ENCODE assay signal across 19 cellular contexts in genomic region chr5:40877371-40877988, GRCh38. TPM values are rescaled to one million over a fixed set of nuclear protein-coding genes. Genes with fewer than 3 reads are reported as not detected.
DNase-seq lines count a peak whose midpoint lies in the region; ATAC-seq and TF ChIP-seq lines count a peak whose summit lies in the region.
"Had no signal": no experiment of that assay in that cellular context is flagged by ENCODE, and none has a peak within 500 bp of the region (broad histone marks: within the 10 kb centered on the region; RNA-seq: fewer than 3 reads in every experiment).

No MANE protein-coding gene starts in this region.

- peak; percentile 1 to 7 for DNase-seq in activated CD4-positive, alpha-beta T cell treated with anti-CD3 and anti-CD28 coated beads, Interleukin-2, amount 50 U/mL, for 4 hours
- DNase-seq in activated CD4-positive, alpha-beta T cell treated with anti-CD3 and anti-CD28 coated beads for 1 hour, result no peak
- DNase-seq in Calu3 (peak; percentile 7), left colon (no peak), GM03348 (ENCODE audit: low spot score) (no peak), GM13977 (ENCODE audit: low spot score) (no peak), HuH-7.5 (ENCODE audit: low spot score) (no peak)
- DNase-seq in activated naive CD4-positive, alpha-beta T cell treated with anti-CD3 and anti-CD28 coated beads, Interleukin-2, amount 50 U/mL, for 16 hours, result peak; percentile 14
- DNase-seq: activated CD8-positive, alpha-beta memory T cell treated with anti-CD3 and anti-CD28 coated beads, Interleukin-2, amount 10 ng/mL, durations not matched to agents 7 days and 5 days; activated gamma-delta T cell treated with Interleukin-2 at 50 U/mL for 16 hours; effector memory CD8-positive, alpha-beta T cell; GOT3; heart left ventricle; lower lobe of right lung; NCI-H1417; SIG-M5 had no signal

- no peak overlapping the region for H3K4me3 Mint-ChIP-seq in Calu3 (ENCODE audit: low read depth, unreplicated experiment)
- H3K4me3 Mint-ChIP-seq: activated CD8-positive, alpha-beta memory T cell treated with anti-CD3 and anti-CD28 coated beads, Interleukin-2, amount 10 ng/mL, durations not matched to agents 7 days and 5 days; effector memory CD8-positive, alpha-beta T cell; T-helper 1 cell treated with Interleukin-12 subunit alpha and Interleukin-12 subunit beta and Interleukin-4 antibody, amounts not matched to agents 30 μg/mL and 1 μg/mL, for 36 hours had no signal

- peak overlapping the region; percentile 10 for H3K27ac Mint-ChIP-seq in Calu3 (ENCODE audit: unreplicated experiment)
- H3K27ac Mint-ChIP-seq: activated CD8-positive, alpha-beta memory T cell treated with anti-CD3 and anti-CD28 coated beads, Interleukin-2, amount 10 ng/mL, durations not matched to agents 7 days and 5 days; effector memory CD8-positive, alpha-beta T cell; T-helper 1 cell treated with Interleukin-12 subunit alpha and Interleukin-12 subunit beta and Interleukin-4 antibody, amounts not matched to agents 30 μg/mL and 1 μg/mL, for 36 hours had no signal

- CTCF ChIA-PET in Calu3 (lab: Charles Lee), result no interaction called here

- peak; percentile 29 for ATAC-seq in left colon
- ATAC-seq: activated CD8-positive, alpha-beta memory T cell treated with anti-CD3 and anti-CD28 coated beads, Interleukin-2, amount 10 ng/mL, durations not matched to agents 7 days and 5 days; effector memory CD8-positive, alpha-beta T cell; heart left ventricle; lower lobe of right lung had no signal

- in situ Hi-C loops in GM13977 (cut with MboI; ENCODE audit: low pct_unique_long_range_greater_than_20kb, low sequenced_read_pairs, unreplicated experiment), result loop anchor here (25.0 kb wide), 1 partner anchor 1290 kb away; no protein-coding TSS in a partner anchor

- no TSS peak for BruUV-seq in Calu3 (replicated peaks; lab: Mats Ljungman, UMichigan)

- TF ChIP-seq CTCF in Calu3 (IDR thresholded peaks at IDR 0.05; ENCODE audit: unreplicated experiment) (no peak), GM13977 (IDR thresholded peaks at IDR 0.05; ENCODE audit: extremely low read depth, insufficient read depth, missing control alignments) (no peak)

- H3K4me1 Mint-ChIP-seq in Calu3 (ENCODE audit: low read depth, unreplicated experiment), result no peaks in the 10 kb centered on the region
- H3K4me1 Mint-ChIP-seq: activated CD8-positive, alpha-beta memory T cell treated with anti-CD3 and anti-CD28 coated beads, Interleukin-2, amount 10 ng/mL, durations not matched to agents 7 days and 5 days had no signal

- intact Hi-C loops in Calu3 (cut with micrococcal nuclease; ENCODE audit: unreplicated experiment), result loop anchor here (5.0 to 10.0 kb wide), 2 partner anchors 1163 to 1295 kb away; no protein-coding TSS in a partner anchor
- intact Hi-C loops in left colon (cut with DNase I, micrococcal nuclease), result loop anchor here in 1 of 2 donors (10.0 kb wide), 2 partner anchors 123 to 1303 kb away; partner anchors contain the start of gene TTC33

- H3K9me3 Mint-ChIP-seq in Calu3 (ENCODE audit: low read depth, unreplicated experiment), result peaks cover 12% of the 10 kb centered on the region
- H3K9me3 Mint-ChIP-seq: effector memory CD8-positive, alpha-beta T cell had no signal

- no peaks in the 10 kb centered on the region for H3K27me3 Mint-ChIP-seq in Calu3 (ENCODE audit: unreplicated experiment)

- no peaks in the 10 kb centered on the region for H3K36me3 Mint-ChIP-seq in Calu3 (ENCODE audit: insufficient read depth, unreplicated experiment)

RNA-seq across cellular contexts. Expression of gene C7, which starts 31.8 kb away (rescaled TPM):
- total RNA-seq in Calu3 (2022) (not detected in 2 replicates), left colon (10 to 100 TPM; 18.4 to 59.9 TPM)
- total RNA-seq: activated CD8-positive, alpha-beta memory T cell treated with anti-CD3 and anti-CD28 coated beads, Interleukin-2, amount 10 ng/mL, durations not matched to agents 7 days and 5 days; G401; OCI-LY7 had no signal

RNA-seq across cellular contexts. Expression of gene CARD6, which starts 36.3 kb away (rescaled TPM):
- total RNA-seq in Calu3 (2022) (5.9 and 8.2 TPM in 2 replicates), left colon (1 to 10 TPM; 1.9 to 3.5 TPM)
- total RNA-seq: G401 had no signal

RNA-seq across cellular contexts. Expression of gene RPL37, which starts 42.5 kb away (rescaled TPM):
- total RNA-seq in Calu3 (2022), result 984 and 1,038 TPM in 2 replicates
- total RNA-seq in left colon, result 100 to 1,000 TPM; 828 to 833 TPM

Comparison
In these comparisons a context has a peak if more than half of its experiments do, and no peak if none do; other contexts are left out.
1. DNase-seq: peak in activated CD4-positive, alpha-beta T cell treated with anti-CD3 and anti-CD28 coated beads, Interleukin-2, amount 50 U/mL, for 4 hours (2 of 2), Calu3 (single experiment) and activated naive CD4-positive, alpha-beta T cell treated with anti-CD3 and anti-CD28 coated beads, Interleukin-2, amount 50 U/mL, for 16 hours (single experiment); none in activated CD4-positive, alpha-beta T cell treated with anti-CD3 and anti-CD28 coated beads for 1 hour (single experiment), left colon (0 of 2), GM03348 (single experiment), GM13977 (single experiment) and HuH-7.5 (single experiment).
2. RNA of gene C7, which starts 31.8 kb away (total RNA-seq): 18.4 to 59.9 TPM in left colon; not detected in Calu3; every median in the first group is over 10 times any median in the second.